15 cellular contexts compared by ENCODE assay signal in genomic region chr6:149224399-149224798, GRCh38.
"Had no signal": no experiment of that assay in that cellular context is flagged by ENCODE, and none has a peak within 500 bp of the region (broad histone marks: within the 10 kb centered on the region; RNA-seq: fewer than 3 reads in every experiment).

No MANE protein-coding gene starts in this region.

- H3K4me3 Mint-ChIP-seq: activated CD8-positive, alpha-beta memory T cell treated with anti-CD3 and anti-CD28 coated beads, Interleukin-2, amount 10 ng/mL, durations not matched to agents 7 days and 5 days; activated naive CD4-positive, alpha-beta T cell treated with anti-CD3 and anti-CD28 coated beads, Interleukin-2, amount 10 ng/mL, durations not matched to agents 7 days and 5 days; nephron progenitor cell; stimulated activated naive CD8-positive, alpha-beta T cell treated with anti-CD3 and anti-CD28 coated beads, Interleukin-15, Interleukin-2, amounts not matched to agents 100 ng/mL and 50 ng/mL, for 24 hours had no signal

- H3K27me3 Mint-ChIP-seq: activated CD8-positive, alpha-beta memory T cell treated with anti-CD3 and anti-CD28 coated beads, Interleukin-2, amount 10 ng/mL, durations not matched to agents 7 days and 5 days; activated naive CD4-positive, alpha-beta T cell treated with anti-CD3 and anti-CD28 coated beads, Interleukin-2, amount 10 ng/mL, durations not matched to agents 7 days and 5 days; stimulated activated naive CD8-positive, alpha-beta T cell treated with anti-CD3 and anti-CD28 coated beads, Interleukin-15, Interleukin-2, amounts not matched to agents 100 ng/mL and 50 ng/mL, for 24 hours had no signal

- H3K27me3 ChIP-seq: body of pancreas, esophagus squamous epithelium, spleen, upper lobe of left lung had no signal

- H3K9me3 Mint-ChIP-seq: nephron progenitor cell; stimulated activated naive CD8-positive, alpha-beta T cell treated with anti-CD3 and anti-CD28 coated beads, Interleukin-15, Interleukin-2, amounts not matched to agents 100 ng/mL and 50 ng/mL, for 24 hours had no signal

- DNase-seq: activated CD4-positive, alpha-beta T cell treated with anti-CD3 and anti-CD28 coated beads for 1 hour; activated CD4-positive, alpha-beta T cell treated with anti-CD3 and anti-CD28 coated beads, Interleukin-2, amount 50 U/mL, for 48 hours; activated CD8-positive, alpha-beta memory T cell treated with anti-CD3 and anti-CD28 coated beads, Interleukin-2, amount 10 ng/mL, durations not matched to agents 7 days and 5 days; activated naive CD4-positive, alpha-beta T cell treated with anti-CD3 and anti-CD28 coated beads, Interleukin-2, amount 10 ng/mL, durations not matched to agents 7 days and 5 days; activated T-cell treated with anti-CD3 and anti-CD28 coated beads, Interleukin-2, amount 50 U/mL, for 1 hour; cortex of kidney; effector CD4-positive, alpha-beta T cell; esophagus squamous epithelium; hypothalamus; nephron progenitor cell; psoas muscle; spleen; upper lobe of left lung had no signal

- H3K4me1 ChIP-seq: spleen, upper lobe of left lung had no signal

- H3K9me3 ChIP-seq: body of pancreas, esophagus squamous epithelium, psoas muscle, spleen, upper lobe of left lung had no signal

- H3K27ac ChIP-seq: body of pancreas, esophagus squamous epithelium, psoas muscle, spleen, upper lobe of left lung had no signal

- H3K27ac Mint-ChIP-seq: activated CD8-positive, alpha-beta memory T cell treated with anti-CD3 and anti-CD28 coated beads, Interleukin-2, amount 10 ng/mL, durations not matched to agents 7 days and 5 days; activated naive CD4-positive, alpha-beta T cell treated with anti-CD3 and anti-CD28 coated beads, Interleukin-2, amount 10 ng/mL, durations not matched to agents 7 days and 5 days; nephron progenitor cell; stimulated activated naive CD8-positive, alpha-beta T cell treated with anti-CD3 and anti-CD28 coated beads, Interleukin-15, Interleukin-2, amounts not matched to agents 100 ng/mL and 50 ng/mL, for 24 hours had no signal

- H3K36me3 ChIP-seq: esophagus squamous epithelium, spleen, upper lobe of left lung had no signal

- H3K4me3 ChIP-seq: body of pancreas, esophagus squamous epithelium, psoas muscle, spleen, upper lobe of left lung had no signal
